8 cellular contexts compared by ENCODE assay signal in the genomic region with DNA sequence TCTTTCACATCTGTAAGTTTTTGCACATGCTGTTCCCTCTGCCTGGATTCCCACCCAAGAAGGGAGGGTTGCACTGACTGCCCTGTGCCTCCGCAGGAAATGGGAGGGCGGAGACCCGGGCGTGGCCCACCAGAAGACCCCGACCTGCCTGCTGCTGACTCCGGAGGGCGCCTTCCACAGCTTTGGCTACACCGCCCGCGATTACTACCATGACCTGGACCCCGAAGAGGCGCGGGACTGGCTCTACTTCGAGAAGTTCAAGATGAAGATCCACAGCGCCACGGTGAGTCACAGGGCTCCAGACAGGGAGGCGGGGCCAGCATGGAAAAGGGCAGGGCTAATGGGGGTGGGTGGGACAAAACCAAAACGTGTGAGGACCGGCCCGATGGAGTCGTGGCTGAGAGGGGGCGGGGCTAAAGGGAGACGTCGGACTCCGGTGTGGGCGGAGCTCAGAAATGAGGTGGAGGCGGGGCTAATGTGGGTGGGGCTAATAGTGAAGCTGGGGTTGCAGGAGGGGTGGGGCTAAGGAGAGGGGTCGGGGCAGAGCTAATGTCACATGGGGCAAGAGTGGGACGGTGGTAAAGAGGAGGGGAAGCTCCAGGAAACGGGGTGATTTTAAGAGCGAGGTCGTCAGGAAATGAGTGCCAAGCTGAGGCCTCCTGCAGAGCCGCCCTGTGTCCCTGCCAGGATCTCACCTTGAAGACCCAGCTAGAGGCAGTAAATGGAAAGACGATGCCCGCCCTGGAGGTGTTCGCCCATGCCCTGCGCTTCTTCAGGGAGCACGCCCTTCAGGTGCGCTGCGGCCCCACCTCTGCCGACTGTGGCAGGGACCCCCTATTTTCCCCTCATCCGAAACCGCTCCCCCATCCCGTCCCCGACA. TPM values are rescaled to one million over a fixed set of nuclear protein-coding genes. Genes with fewer than 3 reads are reported as not detected.
DNase-seq lines count a peak whose midpoint lies in the region; ATAC-seq lines count a peak whose summit lies in the region.

No MANE protein-coding gene starts in this region.

- H3K4me3 Mint-ChIP-seq in T-cell, result peak overlapping the region; percentile 56 to 82 (median 62)
- peak overlapping the region; percentile 52 for H3K4me3 Mint-ChIP-seq in activated naive CD8-positive, alpha-beta T cell treated with anti-CD3 and anti-CD28 coated beads, Interleukin-2, amount 50 U/mL, for 24 hours

- peak overlapping the region in 1 of 2 donors; percentile 3 for H3K27ac Mint-ChIP-seq in T-cell
- H3K27ac Mint-ChIP-seq in activated naive CD8-positive, alpha-beta T cell treated with anti-CD3 and anti-CD28 coated beads, Interleukin-2, amount 50 U/mL, for 24 hours, result no peak overlapping the region

- H3K9me3 Mint-ChIP-seq in T-cell, result no peaks in the 10 kb centered on the region
- H3K9me3 Mint-ChIP-seq in activated naive CD8-positive, alpha-beta T cell treated with anti-CD3 and anti-CD28 coated beads, Interleukin-2, amount 50 U/mL, for 24 hours, result no peaks in the 10 kb centered on the region

- H3K4me1 Mint-ChIP-seq in T-cell, result peaks cover 7 to 14% (median 13%) of the 10 kb centered on the region in 3 donors
- H3K4me1 Mint-ChIP-seq in activated naive CD8-positive, alpha-beta T cell treated with anti-CD3 and anti-CD28 coated beads, Interleukin-2, amount 50 U/mL, for 24 hours, result peaks cover 5% of the 10 kb centered on the region

- peak; percentile 70 to 90 (median 80) for ATAC-seq in T-cell (replicated peaks in 1 of 4)
- peak; percentile 52 for ATAC-seq in activated naive CD8-positive, alpha-beta T cell treated with anti-CD3 and anti-CD28 coated beads, Interleukin-2, amount 50 U/mL, for 24 hours
- ATAC-seq in HG03378 (IDR thresholded peaks at IDR 0.05; ENCODE audit: unreplicated experiment), result no peak

- H3K36me3 Mint-ChIP-seq in T-cell, result no peaks in the 10 kb centered on the region
- H3K36me3 Mint-ChIP-seq in activated naive CD8-positive, alpha-beta T cell treated with anti-CD3 and anti-CD28 coated beads, Interleukin-2, amount 50 U/mL, for 24 hours (ENCODE audit: low read depth), result no peaks in the 10 kb centered on the region

- DNase-seq in A172 (ENCODE audit: low spot score), result peak; percentile 29
- DNase-seq in HT-29 (ENCODE audit: low spot score), result peak; percentile 76
- DNase-seq in T-cell, result peak; percentile 29 to 78 (median 62)
- peak; percentile 75 for DNase-seq in activated naive CD8-positive, alpha-beta T cell treated with anti-CD3 and anti-CD28 coated beads, Interleukin-2, amount 50 U/mL, for 24 hours
- DNase-seq in iPS-NIHi7 (ENCODE audit: extremely low spot score), result peak; percentile 98
- DNase-seq in stimulated activated CD8-positive, alpha-beta memory T cell treated with anti-CD3 and anti-CD28 coated beads, Interleukin-12 subunit alpha, Interleukin-12 subunit beta, amount 100 ng/mL, for 1 hour (ENCODE audit: low read depth), result peak; percentile 39
- DNase-seq in AG08396 (ENCODE audit: low spot score), result no peak

- POLR2A ChIA-PET in T-cell (lab: Charles Lee), result interaction anchor here in 1 of 2 donors (0.6 kb wide), 1 partner anchor 1274 kb away, joined by 4 read pairs; a partner anchor contains a TSS

- CTCF ChIA-PET in T-cell (lab: Charles Lee), result interaction anchor here in 1 of 2 donors (0.6 kb wide), 2 partner anchors 291 to 361 kb away, joined by 3 read pairs; no protein-coding TSS in a partner anchor

- peaks cover 0 to 23% of the 10 kb centered on the region in 2 donors for H3K27me3 Mint-ChIP-seq in T-cell
- peaks cover 13% of the 10 kb centered on the region for H3K27me3 Mint-ChIP-seq in activated naive CD8-positive, alpha-beta T cell treated with anti-CD3 and anti-CD28 coated beads, Interleukin-2, amount 50 U/mL, for 24 hours

RNA-seq across cellular contexts. Expression of a gene that starts 12.6 kb away (rescaled TPM):
- not detected in 2 replicates for total RNA-seq in A172 (2014; rRNA removed; shearing (Covaris generic))
- not detected in 2 replicates for total RNA-seq in HT-29 (2014; rRNA removed; shearing (Covaris generic))
- total RNA-seq in T-cell, result under 1 TPM in 2 of 5 donors, not detected in 3; 0.10 to 0.12 TPM

RNA-seq across cellular contexts. Expression of a gene that starts 22.5 kb away (rescaled TPM):
- 108 and 110 TPM in 2 replicates for total RNA-seq in A172 (2014; rRNA removed; shearing (Covaris generic))
- total RNA-seq in HT-29 (2014; rRNA removed; shearing (Covaris generic)), result 137 TPM in 2 replicates
- total RNA-seq in T-cell, result 10 to 100 TPM; 16.2 to 28.7 (median 22.6) TPM

RNA-seq across cellular contexts. Expression of a gene that starts 32.6 kb away (rescaled TPM):
- total RNA-seq in A172 (2014; rRNA removed; shearing (Covaris generic)), result 0.07 TPM in 1 of 2 replicates, not detected in the other
- total RNA-seq in HT-29 (2014; rRNA removed; shearing (Covaris generic)), result not detected in 2 replicates
- total RNA-seq in T-cell, result under 1 TPM in 3 of 5 donors, not detected in 2; 0.06 to 0.16 (median 0.12) TPM

RNA-seq across cellular contexts. Expression of a gene that starts 36.2 kb away (rescaled TPM):
- total RNA-seq in A172 (2014; rRNA removed; shearing (Covaris generic)), result 0.67 TPM in 1 of 2 replicates, not detected in the other
- 0.81 and 0.92 TPM in 2 replicates for total RNA-seq in HT-29 (2014; rRNA removed; shearing (Covaris generic))
- total RNA-seq in T-cell, result under 1 TPM in 1 of 5 donors, not detected in 4; 0.16 TPM

RNA-seq across cellular contexts. Expression of a gene that starts 41.5 kb away (rescaled TPM):
- 94.1 and 129 TPM in 2 replicates for total RNA-seq in A172 (2014; rRNA removed; shearing (Covaris generic))
- total RNA-seq in HT-29 (2014; rRNA removed; shearing (Covaris generic)), result 205 and 222 TPM in 2 replicates
- 10 to 100 TPM; 37.0 to 79.0 (median 60.8) TPM for total RNA-seq in T-cell
